ENCODE assay signal across 17 cellular contexts in genomic region chr11:33761471-33761870, GRCh38. TPM values are rescaled to one million over a fixed set of nuclear protein-coding genes. Genes with fewer than 3 reads are reported as not detected.
DNase-seq lines count a peak whose midpoint lies in the region; ATAC-seq, FAIRE-seq and TF ChIP-seq lines count a peak whose summit lies in the region.
"Had no signal": no experiment of that assay in that cellular context is flagged by ENCODE, and none has a peak within 500 bp of the region (broad histone marks: within the 10 kb centered on the region; RNA-seq: fewer than 3 reads in every experiment).

No MANE protein-coding gene starts in this region.

- peak; percentile 90 for FAIRE-seq in GM19239 (lab: Jason Lieb, UNC)

- H3K27me3 ChIP-seq in ovary, result no peaks in the 10 kb centered on the region
- H3K27me3 ChIP-seq: heart left ventricle had no signal

- POLR2A ChIA-PET in activated CD8-positive, alpha-beta T cell treated with anti-CD3 and anti-CD28 coated beads, Interleukin-2, amount 10 ng/mL, durations not matched to agents 7 days and 5 days (lab: Charles Lee), result no interaction called here

- no peak for TF ChIP-seq POLR2A in ovary (IDR thresholded peaks at IDR 0.05)

- no peak for TF ChIP-seq EP300 in ovary (IDR thresholded peaks at IDR 0.05)

- 93 to 97% (median 96%) methylated on average over 2 of the region's 2 CpGs for WGBS in ovary, 3 donors

- H3K9me3 ChIP-seq in ovary, result no peaks in the 10 kb centered on the region

- H3K36me3 Mint-ChIP-seq in activated CD8-positive, alpha-beta T cell treated with anti-CD3 and anti-CD28 coated beads, Interleukin-2, amount 10 ng/mL, durations not matched to agents 7 days and 5 days (ENCODE audit: low read depth), result peaks cover 55% of the 10 kb centered on the region

- no peaks in the 10 kb centered on the region for H3K4me1 Mint-ChIP-seq in activated CD8-positive, alpha-beta T cell treated with anti-CD3 and anti-CD28 coated beads, Interleukin-2, amount 10 ng/mL, durations not matched to agents 7 days and 5 days (ENCODE audit: low read depth)
- H3K4me1 Mint-ChIP-seq: activated CD4-positive, alpha-beta T cell treated with anti-CD3 and anti-CD28 coated beads, Interleukin-2, amount 10 ng/mL, durations not matched to agents 7 days and 5 days had no signal

- ATAC-seq in HG02642 (IDR thresholded peaks at IDR 0.05; ENCODE audit: poor library complexity, unreplicated experiment) (peak; percentile 63), HG03175 (IDR thresholded peaks at IDR 0.05; ENCODE audit: unreplicated experiment) (peak; percentile 90)
- no peak for ATAC-seq in activated CD8-positive, alpha-beta T cell treated with anti-CD3 and anti-CD28 coated beads, Interleukin-2, amount 10 ng/mL, durations not matched to agents 7 days and 5 days
- ATAC-seq: heart left ventricle had no signal

- H3K27me3 Mint-ChIP-seq in activated CD8-positive, alpha-beta T cell treated with anti-CD3 and anti-CD28 coated beads, Interleukin-2, amount 10 ng/mL, durations not matched to agents 7 days and 5 days (ENCODE audit: low read depth), result no peaks in the 10 kb centered on the region
- H3K27me3 Mint-ChIP-seq: activated CD4-positive, alpha-beta T cell treated with anti-CD3 and anti-CD28 coated beads, Interleukin-2, amount 10 ng/mL, durations not matched to agents 7 days and 5 days; IgD-negative memory B cell; progenitor cell of endocrine pancreas had no signal

- no peak overlapping the region for H3K27ac Mint-ChIP-seq in activated CD8-positive, alpha-beta T cell treated with anti-CD3 and anti-CD28 coated beads, Interleukin-2, amount 10 ng/mL, durations not matched to agents 7 days and 5 days
- H3K27ac Mint-ChIP-seq: activated CD4-positive, alpha-beta T cell treated with anti-CD3 and anti-CD28 coated beads, Interleukin-2, amount 10 ng/mL, durations not matched to agents 7 days and 5 days; IgD-negative memory B cell; progenitor cell of endocrine pancreas had no signal

- TF ChIP-seq CTCF in GM12865 (IDR thresholded peaks at IDR 0.05; ENCODE audit: insufficient read depth, low read depth, low read length, missing control alignments) (no peak), ovary (IDR thresholded peaks at IDR 0.05) (no peak)

- no peaks in the 10 kb centered on the region for H3K4me1 ChIP-seq in ovary (ENCODE audit: insufficient read depth)

- no peak overlapping the region for H3K4me3 Mint-ChIP-seq in activated CD8-positive, alpha-beta T cell treated with anti-CD3 and anti-CD28 coated beads, Interleukin-2, amount 10 ng/mL, durations not matched to agents 7 days and 5 days
- H3K4me3 Mint-ChIP-seq: activated CD4-positive, alpha-beta T cell treated with anti-CD3 and anti-CD28 coated beads, Interleukin-2, amount 10 ng/mL, durations not matched to agents 7 days and 5 days; IgD-negative memory B cell had no signal

- intact Hi-C loops in ovary (cut with DNase I), result no loop called here

- H3K4me3 ChIP-seq in GM12865 (ENCODE audit: low read depth, low read length), result no peak overlapping the region
- H3K4me3 ChIP-seq in ovary, result no peak overlapping the region
- H3K4me3 ChIP-seq: heart left ventricle had no signal

- no peaks in the 10 kb centered on the region for H3K36me3 ChIP-seq in ovary

- H3K9me3 Mint-ChIP-seq in activated CD8-positive, alpha-beta T cell treated with anti-CD3 and anti-CD28 coated beads, Interleukin-2, amount 10 ng/mL, durations not matched to agents 7 days and 5 days (ENCODE audit: insufficient read depth), result no peaks in the 10 kb centered on the region
- H3K9me3 Mint-ChIP-seq: activated CD4-positive, alpha-beta T cell treated with anti-CD3 and anti-CD28 coated beads, Interleukin-2, amount 10 ng/mL, durations not matched to agents 7 days and 5 days; IgD-negative memory B cell had no signal

- H3K27ac ChIP-seq in ovary, result no peak overlapping the region
- H3K27ac ChIP-seq: heart left ventricle had no signal

- DNase-seq in GM12865 (ENCODE audit: low read depth), result peak; percentile 54
- no peak for DNase-seq in GM19239 (ENCODE audit: insufficient read length, low spot score)
- DNase-seq in ovary, result no peak
- no peak for DNase-seq in RKO (ENCODE audit: low spot score)
- no peak for DNase-seq in activated CD8-positive, alpha-beta T cell treated with anti-CD3 and anti-CD28 coated beads, Interleukin-2, amount 10 ng/mL, durations not matched to agents 7 days and 5 days
- no peak for DNase-seq in NCI-H1694 treated with DMSO at 0.1 percent for 48 hours (lab: John Stamatoyannopoulos, UW)
- DNase-seq: activated CD4-positive, alpha-beta T cell treated with anti-CD3 and anti-CD28 coated beads, Interleukin-2, amount 10 ng/mL, durations not matched to agents 7 days and 5 days; COR-L47; cortex of kidney; GDM1; heart left ventricle; NCI-H1436 treated with DMSO at 0.1 percent for 48 hours; NCI-H526 treated with DMSO at 0.1 percent for 48 hours had no signal

- CTCF ChIA-PET in activated CD8-positive, alpha-beta T cell treated with anti-CD3 and anti-CD28 coated beads, Interleukin-2, amount 10 ng/mL, durations not matched to agents 7 days and 5 days (lab: Charles Lee), result interaction anchor here (1.0 to 1.3 kb wide), 2 partner anchors 9 kb away, joined by 4 read pairs; no protein-coding TSS in a partner anchor

RNA-seq across cellular contexts. Expression of gene FBXO3, which starts 12.8 kb away (rescaled TPM):
- total RNA-seq in ovary, result 10 to 100 TPM; 30.0 to 43.0 (median 34.3) TPM
- polyA plus RNA-seq in ovary, result 10 to 100 TPM; 25.2 to 33.2 TPM
- total RNA-seq in activated CD8-positive, alpha-beta T cell treated with anti-CD3 and anti-CD28 coated beads, Interleukin-2, amount 10 ng/mL, durations not matched to agents 7 days and 5 days, result 10 to 100 TPM; 15.1 to 16.8 TPM

RNA-seq across cellular contexts. Expression of gene CD59, which starts 25.2 kb away (rescaled TPM):
- total RNA-seq in ovary, result 100 to 1,000 TPM in 6 of 7 donors, 10 to 100 TPM in 1; 73.0 to 394 (median 288) TPM
- polyA plus RNA-seq in ovary, result 100 to 1,000 TPM; 199 to 807 TPM
- total RNA-seq in activated CD8-positive, alpha-beta T cell treated with anti-CD3 and anti-CD28 coated beads, Interleukin-2, amount 10 ng/mL, durations not matched to agents 7 days and 5 days, result 10 to 100 TPM; 33.7 to 35.1 TPM
